In genomic region chr9:112717669-112718331, GRCh38 we compare ENCODE assay signal across 1 cellular context.
TF ChIP-seq lines count a peak whose summit lies in the region.

A gene with protein sequence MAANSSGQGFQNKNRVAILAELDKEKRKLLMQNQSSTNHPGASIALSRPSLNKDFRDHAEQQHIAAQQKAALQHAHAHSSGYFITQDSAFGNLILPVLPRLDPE (minus strand): TSS chr9:112718117. CDS start chr9:112716485, 1,632 bp downstream.

TF ChIP-seq in HepG2, 621 proteins besides CTCF, POLR2A, EP300 and RAD21 (continued from another document and continues in another):
- TF ChIP-seq GMEB2 (CRISPR knock-in tag; IDR thresholded peaks at IDR 0.05; ENCODE audit: low read depth) (no peak), ATRX (CRISPR knock-in tag; IDR thresholded peaks at IDR 0.05; ENCODE audit: borderline replicate concordance) (no peak), POGZ (CRISPR knock-in tag; IDR thresholded peaks at IDR 0.05) (peak; percentile 84), ZNF225 (CRISPR knock-in tag; IDR thresholded peaks at IDR 0.05) (no peak), ZNF274 (CRISPR knock-in tag; IDR thresholded peaks at IDR 0.05) (no peak), BCL3 (CRISPR knock-in tag; IDR thresholded peaks at IDR 0.05) (no peak), DMAP1 (CRISPR knock-in tag; IDR thresholded peaks at IDR 0.05) (no peak), ZNF644 (CRISPR knock-in tag; IDR thresholded peaks at IDR 0.05; ENCODE audit: low read depth) (no peak), SP1 (IDR thresholded peaks at IDR 0.05) (no peak), SP1 (CRISPR knock-in tag; IDR thresholded peaks at IDR 0.05) (peak; percentile 62), DNMT1 (CRISPR knock-in tag; IDR thresholded peaks at IDR 0.05) (no peak), KDM5B (CRISPR knock-in tag; IDR thresholded peaks at IDR 0.05; ENCODE audit: borderline replicate concordance) (peak; percentile 76; the same call in 1 of the 2 replicates), IRF2 (CRISPR knock-in tag; IDR thresholded peaks at IDR 0.05) (no peak; the same call in 1 of the 2 replicates), ZKSCAN8 (CRISPR knock-in tag; IDR thresholded peaks at IDR 0.05; ENCODE audit: borderline replicate concordance) (no peak), PBX2 (CRISPR knock-in tag; IDR thresholded peaks at IDR 0.05) (peak; percentile 87), PRDM4 (CRISPR knock-in tag; IDR thresholded peaks at IDR 0.05; ENCODE audit: borderline replicate concordance) (no peak), ZBTB42 (CRISPR knock-in tag; IDR thresholded peaks at IDR 0.05) (0 out of 2 replicates have a peak, but pooled peaks have one; percentile 36), SMAD1 (CRISPR knock-in tag; IDR thresholded peaks at IDR 0.05; ENCODE audit: borderline replicate concordance, low read depth) (no peak), ZNF883 (CRISPR knock-in tag; IDR thresholded peaks at IDR 0.05; ENCODE audit: not compliant biosample characterization) (no peak), ZNF264 (CRISPR knock-in tag; IDR thresholded peaks at IDR 0.05) (no peak), KDM3A (CRISPR knock-in tag; IDR thresholded peaks at IDR 0.05; ENCODE audit: low read depth) (0 out of 2 replicates have a peak, but pooled peaks have one; percentile 55), ZNF292 (CRISPR knock-in tag; IDR thresholded peaks at IDR 0.05; ENCODE audit: borderline replicate concordance, low read depth) (0 out of 2 replicates have a peak, but pooled peaks have one; percentile 58), ISX (CRISPR knock-in tag; conservative IDR thresholded peaks at IDR 0.05) (no peak), CREB3 (CRISPR knock-in tag; IDR thresholded peaks at IDR 0.05) (no peak; the same call in 1 of the 2 replicates), PRMT3 (CRISPR knock-in tag; IDR thresholded peaks at IDR 0.05; ENCODE audit: borderline replicate concordance, low read depth) (no peak), RXRB (CRISPR knock-in tag; IDR thresholded peaks at IDR 0.05; ENCODE audit: borderline replicate concordance) (no peak), ZFP62 (CRISPR knock-in tag; IDR thresholded peaks at IDR 0.05) (no peak), ZNF318 (CRISPR knock-in tag; IDR thresholded peaks at IDR 0.05) (no peak), GABPA (IDR thresholded peaks at IDR 0.05; ENCODE audit: low read depth, low read length) (peak; percentile 84), GABPA (CRISPR knock-in tag; IDR thresholded peaks at IDR 0.05; ENCODE audit: low read depth) (peak; percentile 95), ZNF746 (CRISPR knock-in tag; IDR thresholded peaks at IDR 0.05) (no peak), ZNF792 (CRISPR knock-in tag; IDR thresholded peaks at IDR 0.05) (no peak)
- TF ChIP-seq, protein P1, sequence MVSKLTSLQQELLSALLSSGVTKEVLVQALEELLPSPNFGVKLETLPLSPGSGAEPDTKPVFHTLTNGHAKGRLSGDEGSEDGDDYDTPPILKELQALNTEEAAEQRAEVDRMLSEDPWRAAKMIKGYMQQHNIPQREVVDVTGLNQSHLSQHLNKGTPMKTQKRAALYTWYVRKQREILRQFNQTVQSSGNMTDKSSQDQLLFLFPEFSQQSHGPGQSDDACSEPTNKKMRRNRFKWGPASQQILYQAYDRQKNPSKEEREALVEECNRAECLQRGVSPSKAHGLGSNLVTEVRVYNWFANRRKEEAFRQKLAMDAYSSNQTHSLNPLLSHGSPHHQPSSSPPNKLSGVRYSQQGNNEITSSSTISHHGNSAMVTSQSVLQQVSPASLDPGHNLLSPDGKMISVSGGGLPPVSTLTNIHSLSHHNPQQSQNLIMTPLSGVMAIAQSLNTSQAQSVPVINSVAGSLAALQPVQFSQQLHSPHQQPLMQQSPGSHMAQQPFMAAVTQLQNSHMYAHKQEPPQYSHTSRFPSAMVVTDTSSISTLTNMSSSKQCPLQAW (CRISPR knock-in tag; IDR thresholded peaks at IDR 0.05): 0 out of 2 replicates have a peak, but pooled peaks have one; percentile 49
- TF ChIP-seq, protein P2, sequence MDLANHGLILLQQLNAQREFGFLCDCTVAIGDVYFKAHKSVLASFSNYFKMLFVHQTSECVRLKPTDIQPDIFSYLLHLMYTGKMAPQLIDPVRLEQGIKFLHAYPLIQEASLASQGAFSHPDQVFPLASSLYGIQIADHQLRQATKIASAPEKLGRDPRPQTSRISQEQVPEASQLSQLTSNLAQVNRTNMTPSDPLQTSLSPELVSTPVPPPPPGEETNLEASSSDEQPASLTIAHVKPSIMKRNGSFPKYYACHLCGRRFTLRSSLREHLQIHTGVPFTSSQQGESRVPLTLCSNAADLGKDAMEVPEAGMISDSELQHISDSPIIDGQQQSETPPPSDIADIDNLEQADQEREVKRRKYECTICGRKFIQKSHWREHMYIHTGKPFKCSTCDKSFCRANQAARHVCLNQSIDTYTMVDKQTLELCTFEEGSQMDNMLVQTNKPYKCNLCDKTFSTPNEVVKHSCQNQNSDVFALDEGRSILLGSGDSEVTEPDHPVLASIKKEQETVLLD (CRISPR knock-in tag; IDR thresholded peaks at IDR 0.05; ENCODE audit: low read depth): no peak
- TF ChIP-seq, protein P3, sequence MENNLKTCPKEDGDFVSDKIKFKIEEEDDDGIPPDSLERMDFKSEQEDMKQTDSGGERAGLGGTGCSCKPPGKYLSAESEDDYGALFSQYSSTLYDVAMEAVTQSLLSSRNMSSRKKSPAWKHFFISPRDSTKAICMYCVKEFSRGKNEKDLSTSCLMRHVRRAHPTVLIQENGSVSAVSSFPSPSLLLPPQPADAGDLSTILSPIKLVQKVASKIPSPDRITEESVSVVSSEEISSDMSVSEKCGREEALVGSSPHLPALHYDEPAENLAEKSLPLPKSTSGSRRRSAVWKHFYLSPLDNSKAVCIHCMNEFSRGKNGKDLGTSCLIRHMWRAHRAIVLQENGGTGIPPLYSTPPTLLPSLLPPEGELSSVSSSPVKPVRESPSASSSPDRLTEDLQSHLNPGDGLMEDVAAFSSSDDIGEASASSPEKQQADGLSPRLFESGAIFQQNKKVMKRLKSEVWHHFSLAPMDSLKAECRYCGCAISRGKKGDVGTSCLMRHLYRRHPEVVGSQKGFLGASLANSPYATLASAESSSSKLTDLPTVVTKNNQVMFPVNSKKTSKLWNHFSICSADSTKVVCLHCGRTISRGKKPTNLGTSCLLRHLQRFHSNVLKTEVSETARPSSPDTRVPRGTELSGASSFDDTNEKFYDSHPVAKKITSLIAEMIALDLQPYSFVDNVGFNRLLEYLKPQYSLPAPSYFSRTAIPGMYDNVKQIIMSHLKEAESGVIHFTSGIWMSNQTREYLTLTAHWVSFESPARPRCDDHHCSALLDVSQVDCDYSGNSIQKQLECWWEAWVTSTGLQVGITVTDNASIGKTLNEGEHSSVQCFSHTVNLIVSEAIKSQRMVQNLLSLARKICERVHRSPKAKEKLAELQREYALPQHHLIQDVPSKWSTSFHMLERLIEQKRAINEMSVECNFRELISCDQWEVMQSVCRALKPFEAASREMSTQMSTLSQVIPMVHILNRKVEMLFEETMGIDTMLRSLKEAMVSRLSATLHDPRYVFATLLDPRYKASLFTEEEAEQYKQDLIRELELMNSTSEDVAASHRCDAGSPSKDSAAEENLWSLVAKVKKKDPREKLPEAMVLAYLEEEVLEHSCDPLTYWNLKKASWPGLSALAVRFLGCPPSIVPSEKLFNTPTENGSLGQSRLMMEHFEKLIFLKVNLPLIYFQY (CRISPR knock-in tag; IDR thresholded peaks at IDR 0.05; ENCODE audit: borderline replicate concordance): no peak
